ENCODE assay signal across 9 cellular contexts in the genomic region with DNA sequence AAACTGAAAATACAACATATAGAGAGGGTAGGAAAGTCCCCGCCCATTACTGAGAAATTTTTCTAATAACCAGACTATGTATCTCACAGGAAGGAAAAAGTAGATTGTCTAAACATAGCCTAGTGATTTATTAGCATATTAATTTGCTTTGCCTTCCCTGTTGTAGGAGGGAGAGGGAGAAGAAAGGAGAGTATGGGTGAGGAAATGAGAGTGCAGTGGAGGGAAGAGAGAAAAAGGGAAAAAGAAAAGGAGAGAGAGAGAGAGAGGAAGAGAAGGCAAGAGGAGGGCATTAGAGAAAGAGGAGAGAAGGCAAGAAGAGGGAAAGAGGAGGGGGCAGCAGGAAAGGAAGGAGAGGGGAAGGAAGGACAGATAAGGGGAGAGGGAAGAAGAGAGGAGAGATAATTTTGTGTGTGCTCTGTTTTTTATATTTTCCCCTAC. TPM values are rescaled to one million over a fixed set of nuclear protein-coding genes. Genes with fewer than 3 reads are reported as not detected.
A peak's percentile ranks its signal among the peaks of the same experiment; 100 is the strongest.
DNase-seq lines count a peak whose midpoint lies in the region; ATAC-seq and TF ChIP-seq lines count a peak whose summit lies in the region.
"Had no signal": no experiment of that assay in that cellular context is flagged by ENCODE, and none has a peak within 500 bp of the region (broad histone marks: within the 10 kb centered on the region; RNA-seq: fewer than 3 reads in every experiment).

No MANE protein-coding gene starts in this region.

- no peak for TF ChIP-seq EP300 in suprapubic skin (IDR thresholded peaks at IDR 0.05)

- no peak overlapping the region for H3K4me3 ChIP-seq in fibroblast of pulmonary artery (replicated peaks; ENCODE audit: low read depth, low read length)
- no peak overlapping the region for H3K4me3 ChIP-seq in suprapubic skin

- H3K36me3 ChIP-seq in suprapubic skin: no peaks in the 10 kb centered on the region

- H3K27ac Mint-ChIP-seq in IgD-negative memory B cell: peak overlapping the region; percentile 85 to 92 (median 89)

- no peaks in the 10 kb centered on the region for H3K9me3 ChIP-seq in suprapubic skin

- WGBS in suprapubic skin: 82% methylated on average over 1 of the region's 1 CpG

- no peaks in the 10 kb centered on the region for H3K27me3 Mint-ChIP-seq in IgD-negative memory B cell

- no peak for TF ChIP-seq POLR2A in suprapubic skin (IDR thresholded peaks at IDR 0.05)

- DNase-seq in fibroblast of pulmonary artery (ENCODE audit: low read depth) (peak; percentile 11), suprapubic skin (ENCODE audit: low spot score in 2 of 2) (no peak), T1000 (lab: John Stamatoyannopoulos, UW) (no peak), activated T-cell treated with anti-CD3 and anti-CD28 coated beads for 4 hours (no peak)
- DNase-seq: NCI-H69; stimulated activated CD4-positive, alpha-beta T cell treated with anti-CD3 and anti-CD28 coated beads, Interleukin-1b, Interleukin-23, amount 100 ng/mL, for 48 hours had no signal

- ATAC-seq in GM18508 (IDR thresholded peaks at IDR 0.05; ENCODE audit: insufficient read depth, unreplicated experiment) (peak; percentile 29), GM19328 (IDR thresholded peaks at IDR 0.05; ENCODE audit: unreplicated experiment) (no peak)

- H3K36me3 Mint-ChIP-seq in IgD-negative memory B cell: no peaks in the 10 kb centered on the region

- peaks cover 41 to 53% (median 50%) of the 10 kb centered on the region in 3 donors for H3K4me1 Mint-ChIP-seq in IgD-negative memory B cell

- TF ChIP-seq CTCF in fibroblast of pulmonary artery (IDR thresholded peaks at IDR 0.05; ENCODE audit: low read length, missing control alignments) (no peak), suprapubic skin (IDR thresholded peaks at IDR 0.05) (no peak)

- H3K4me3 Mint-ChIP-seq in IgD-negative memory B cell: peak overlapping the region; percentile 44 to 85 (median 62)

- H3K9me3 Mint-ChIP-seq in IgD-negative memory B cell: peaks cover 0 to 2% (median 0%) of the 10 kb centered on the region in 3 donors

- peak overlapping the region; percentile 72 for H3K27ac ChIP-seq in suprapubic skin

- H3K27me3 ChIP-seq in suprapubic skin: no peaks in the 10 kb centered on the region

- H3K4me1 ChIP-seq in suprapubic skin: peaks cover 27% of the 10 kb centered on the region

RNA-seq across cellular contexts. Expression of a gene that starts 3.6 kb away (rescaled TPM):
- 59.5 TPM for polyA plus RNA-seq in IgD-negative memory B cell
- total RNA-seq in suprapubic skin: 1 to 10 TPM in 3 of 4 donors, under 1 TPM in 1; 0.29 to 3.9 (median 2.0) TPM
